Comparison of ENCODE assay signal across 23 cellular contexts in genomic region chr7:3032256-3032655, GRCh38. TPM values are rescaled to one million over a fixed set of nuclear protein-coding genes. Genes with fewer than 3 reads are reported as not detected.
DNase-seq lines count a peak whose midpoint lies in the region; ATAC-seq lines count a peak whose summit lies in the region.
"Had no signal": no experiment of that assay in that cellular context is flagged by ENCODE, and none has a peak within 500 bp of the region (broad histone marks: within the 10 kb centered on the region; RNA-seq: fewer than 3 reads in every experiment).

No MANE protein-coding gene starts in this region.

- peaks cover 53% of the 10 kb centered on the region for H3K36me3 Mint-ChIP-seq in activated CD4-positive, alpha-beta T cell treated with anti-CD3 and anti-CD28 coated beads, Interleukin-2, amount 10 ng/mL, durations not matched to agents 24 days and 14 days (ENCODE audit: low read depth)
- H3K36me3 Mint-ChIP-seq in CD8-positive, alpha-beta memory T cell, result peaks cover 13 to 77% (median 34%) of the 10 kb centered on the region in 3 donors
- H3K36me3 Mint-ChIP-seq in activated naive CD8-positive, alpha-beta T cell treated with anti-CD3 and anti-CD28 coated beads, Interleukin-2, amount 10 ng/mL, durations not matched to agents 7 days and 5 days, result peaks cover 55% of the 10 kb centered on the region
- H3K36me3 Mint-ChIP-seq in natural killer cell treated with Interleukin-12 subunit alpha and Interleukin-12 subunit beta and Interleukin-15 and Interleukin-18, amount 100 ng/mL, for 72 hours, result peaks cover 3% of the 10 kb centered on the region

- POLR2A ChIA-PET in CD8-positive, alpha-beta memory T cell (lab: Charles Lee), result no interaction called here
- POLR2A ChIA-PET in activated naive CD8-positive, alpha-beta T cell treated with anti-CD3 and anti-CD28 coated beads, Interleukin-2, amount 10 ng/mL, durations not matched to agents 7 days and 5 days (lab: Charles Lee), result no interaction called here

- peaks cover 21% of the 10 kb centered on the region for H3K36me3 ChIP-seq in CD8-positive, alpha-beta memory T cell (ENCODE audit: insufficient read depth, low read length)
- H3K36me3 ChIP-seq: left ventricle myocardium inferior, transverse colon had no signal

- H3K27ac Mint-ChIP-seq in activated CD4-positive, alpha-beta T cell treated with anti-CD3 and anti-CD28 coated beads, Interleukin-2, amount 10 ng/mL, durations not matched to agents 24 days and 14 days, result peak overlapping the region; percentile 68
- H3K27ac Mint-ChIP-seq in CD8-positive, alpha-beta memory T cell, result peak overlapping the region in 5 of 8 donors; percentile 10 to 82 (median 43)
- peak overlapping the region; percentile 10 for H3K27ac Mint-ChIP-seq in activated naive CD8-positive, alpha-beta T cell treated with anti-CD3 and anti-CD28 coated beads, Interleukin-2, amount 10 ng/mL, durations not matched to agents 7 days and 5 days
- peak overlapping the region; percentile 7 to 40 for H3K27ac Mint-ChIP-seq in natural killer cell treated with Interleukin-12 subunit alpha and Interleukin-12 subunit beta and Interleukin-15 and Interleukin-18, amount 100 ng/mL, for 72 hours

- H3K4me3 ChIP-seq in CD8-positive, alpha-beta memory T cell (ENCODE audit: low read length), result no peak overlapping the region
- H3K4me3 ChIP-seq: A549, hepatocyte, left ventricle myocardium inferior, mucosa of descending colon, skin epidermis, transverse colon had no signal

- CTCF ChIA-PET in CD8-positive, alpha-beta memory T cell (lab: Charles Lee), result no interaction called here

- H3K4me1 ChIP-seq in CD8-positive, alpha-beta memory T cell (ENCODE audit: insufficient read depth, low read length), result peaks cover 24% of the 10 kb centered on the region
- H3K4me1 ChIP-seq: left ventricle myocardium inferior had no signal

- no peak for ATAC-seq in activated naive CD8-positive, alpha-beta T cell treated with anti-CD3 and anti-CD28 coated beads, Interleukin-2, amount 10 ng/mL, durations not matched to agents 7 days and 5 days (ENCODE audit: low read depth)
- no peak for ATAC-seq in natural killer cell treated with Interleukin-12 subunit alpha and Interleukin-12 subunit beta and Interleukin-15 and Interleukin-18, amount 100 ng/mL, for 72 hours
- ATAC-seq in GM21723 (IDR thresholded peaks at IDR 0.05; ENCODE audit: unreplicated experiment), result no peak
- ATAC-seq: A549, foreskin keratinocyte, mucosa of descending colon had no signal

- H3K27me3 Mint-ChIP-seq in activated CD4-positive, alpha-beta T cell treated with anti-CD3 and anti-CD28 coated beads, Interleukin-2, amount 10 ng/mL, durations not matched to agents 24 days and 14 days, result no peaks in the 10 kb centered on the region
- no peaks in the 10 kb centered on the region for H3K27me3 Mint-ChIP-seq in CD8-positive, alpha-beta memory T cell
- H3K27me3 Mint-ChIP-seq in activated naive CD8-positive, alpha-beta T cell treated with anti-CD3 and anti-CD28 coated beads, Interleukin-2, amount 10 ng/mL, durations not matched to agents 7 days and 5 days, result no peaks in the 10 kb centered on the region
- H3K27me3 Mint-ChIP-seq in natural killer cell treated with Interleukin-12 subunit alpha and Interleukin-12 subunit beta and Interleukin-15 and Interleukin-18, amount 100 ng/mL, for 72 hours, result no peaks in the 10 kb centered on the region

- no peaks in the 10 kb centered on the region for H3K9me3 ChIP-seq in CD8-positive, alpha-beta memory T cell (ENCODE audit: low read length)
- H3K9me3 ChIP-seq: A549, left ventricle myocardium inferior, mucosa of descending colon, SK-N-SH, transverse colon had no signal

- H3K4me3 Mint-ChIP-seq in activated CD4-positive, alpha-beta T cell treated with anti-CD3 and anti-CD28 coated beads, Interleukin-2, amount 10 ng/mL, durations not matched to agents 24 days and 14 days, result no peak overlapping the region
- H3K4me3 Mint-ChIP-seq in CD8-positive, alpha-beta memory T cell, result no peak overlapping the region
- H3K4me3 Mint-ChIP-seq in activated naive CD8-positive, alpha-beta T cell treated with anti-CD3 and anti-CD28 coated beads, Interleukin-2, amount 10 ng/mL, durations not matched to agents 7 days and 5 days, result no peak overlapping the region
- H3K4me3 Mint-ChIP-seq in natural killer cell treated with Interleukin-12 subunit alpha and Interleukin-12 subunit beta and Interleukin-15 and Interleukin-18, amount 100 ng/mL, for 72 hours, result no peak overlapping the region

- intact Hi-C loops in activated CD4-positive, alpha-beta T cell treated with anti-CD3 and anti-CD28 coated beads, Interleukin-2, amount 10 ng/mL, durations not matched to agents 24 days and 14 days (cut with micrococcal nuclease), result no loop called here

- H3K27me3 ChIP-seq in CD8-positive, alpha-beta memory T cell (ENCODE audit: insufficient read depth, low read length, poor library complexity, severe bottlenecking), result no peaks in the 10 kb centered on the region
- H3K27me3 ChIP-seq: foreskin keratinocyte, hepatocyte had no signal

- H3K27ac ChIP-seq in CD8-positive, alpha-beta memory T cell (ENCODE audit: low read depth, low read length), result no peak overlapping the region
- H3K27ac ChIP-seq: A549, foreskin keratinocyte, hepatocyte, left ventricle myocardium inferior, RWPE1, skin epidermis, transverse colon had no signal

- H3K9me3 Mint-ChIP-seq in activated CD4-positive, alpha-beta T cell treated with anti-CD3 and anti-CD28 coated beads, Interleukin-2, amount 10 ng/mL, durations not matched to agents 24 days and 14 days, result peaks cover 3% of the 10 kb centered on the region
- peaks cover 0 to 3% (median under 1%) of the 10 kb centered on the region in 5 donors for H3K9me3 Mint-ChIP-seq in CD8-positive, alpha-beta memory T cell
- peaks cover 3% of the 10 kb centered on the region for H3K9me3 Mint-ChIP-seq in activated naive CD8-positive, alpha-beta T cell treated with anti-CD3 and anti-CD28 coated beads, Interleukin-2, amount 10 ng/mL, durations not matched to agents 7 days and 5 days
- no peaks in the 10 kb centered on the region for H3K9me3 Mint-ChIP-seq in natural killer cell treated with Interleukin-12 subunit alpha and Interleukin-12 subunit beta and Interleukin-15 and Interleukin-18, amount 100 ng/mL, for 72 hours

- peaks cover 41% of the 10 kb centered on the region for H3K4me1 Mint-ChIP-seq in activated CD4-positive, alpha-beta T cell treated with anti-CD3 and anti-CD28 coated beads, Interleukin-2, amount 10 ng/mL, durations not matched to agents 24 days and 14 days
- peaks cover 59 to 85% (median 73%) of the 10 kb centered on the region in 3 donors for H3K4me1 Mint-ChIP-seq in CD8-positive, alpha-beta memory T cell
- peaks cover 31% of the 10 kb centered on the region for H3K4me1 Mint-ChIP-seq in activated naive CD8-positive, alpha-beta T cell treated with anti-CD3 and anti-CD28 coated beads, Interleukin-2, amount 10 ng/mL, durations not matched to agents 7 days and 5 days
- H3K4me1 Mint-ChIP-seq in natural killer cell treated with Interleukin-12 subunit alpha and Interleukin-12 subunit beta and Interleukin-15 and Interleukin-18, amount 100 ng/mL, for 72 hours (ENCODE audit: low read depth in 2 of 2), result peaks cover 35 to 58% of the 10 kb centered on the region in 2 donors

- no peak for DNase-seq in activated CD4-positive, alpha-beta T cell treated with anti-CD3 and anti-CD28 coated beads, Interleukin-2, amount 10 ng/mL, durations not matched to agents 24 days and 14 days
- DNase-seq in activated CD4-positive, alpha-beta T cell treated with anti-CD3 and anti-CD28 coated beads for 1 hour, result no peak
- no peak for DNase-seq in CD8-positive, alpha-beta memory T cell
- DNase-seq in activated naive CD8-positive, alpha-beta T cell treated with anti-CD3 and anti-CD28 coated beads, Interleukin-2, amount 10 ng/mL, durations not matched to agents 7 days and 5 days, result no peak
- no peak for DNase-seq in natural killer cell treated with Interleukin-12 subunit alpha and Interleukin-12 subunit beta and Interleukin-15 and Interleukin-18, amount 100 ng/mL, for 72 hours (ENCODE audit: low spot score)
- DNase-seq in NCI-H1417 (lab: John Stamatoyannopoulos, UW), result no peak
- DNase-seq in DMS79 (lab: John Stamatoyannopoulos, UW), result no peak
- DNase-seq: activated gamma-delta T cell, foreskin keratinocyte, KG1, left ventricle myocardium inferior, mucosa of descending colon, NCI-H2171, NCI-H526 treated with DMSO at 0.1 percent for 48 hours, SK-N-SH, transverse colon had no signal

RNA-seq across cellular contexts. Expression of gene CARD11, which starts 11.4 kb away (rescaled TPM):
- 93.4 and 96.2 TPM in 2 replicates for total RNA-seq in activated CD4-positive, alpha-beta T cell treated with anti-CD3 and anti-CD28 coated beads, Interleukin-2, amount 10 ng/mL, durations not matched to agents 24 days and 14 days
- 10 to 100 TPM; 68.4 to 72.1 TPM for total RNA-seq in CD8-positive, alpha-beta memory T cell
- 40.9 TPM for polyA plus RNA-seq in CD8-positive, alpha-beta memory T cell
- 100 to 1,000 TPM; 140 to 151 TPM for total RNA-seq in activated naive CD8-positive, alpha-beta T cell treated with anti-CD3 and anti-CD28 coated beads, Interleukin-2, amount 10 ng/mL, durations not matched to agents 7 days and 5 days
- total RNA-seq in natural killer cell treated with Interleukin-12 subunit alpha and Interleukin-12 subunit beta and Interleukin-15 and Interleukin-18, amount 100 ng/mL, for 72 hours, result 10 to 100 TPM; 79.3 to 80.8 TPM
- total RNA-seq: HT-29 had no signal
- polyA plus RNA-seq: BJ, SK-N-SH had no signal

Comparison
In these comparisons a context has a peak if more than half of its experiments do, and no peak if none do; other contexts are left out.
1. H3K27ac Mint-ChIP-seq: peak in every context shown above with its lines; median percentile 68 in activated CD4-positive, alpha-beta T cell treated with anti-CD3 and anti-CD28 coated beads, Interleukin-2, amount 10 ng/mL, durations not matched to agents 24 days and 14 days; 43 in CD8-positive, alpha-beta memory T cell; 24 in natural killer cell treated with Interleukin-12 subunit alpha and Interleukin-12 subunit beta and Interleukin-15 and Interleukin-18, amount 100 ng/mL, for 72 hours; 10 in activated naive CD8-positive, alpha-beta T cell treated with anti-CD3 and anti-CD28 coated beads, Interleukin-2, amount 10 ng/mL, durations not matched to agents 7 days and 5 days.